1 cellular context compared by ENCODE assay signal in the genomic region with DNA sequence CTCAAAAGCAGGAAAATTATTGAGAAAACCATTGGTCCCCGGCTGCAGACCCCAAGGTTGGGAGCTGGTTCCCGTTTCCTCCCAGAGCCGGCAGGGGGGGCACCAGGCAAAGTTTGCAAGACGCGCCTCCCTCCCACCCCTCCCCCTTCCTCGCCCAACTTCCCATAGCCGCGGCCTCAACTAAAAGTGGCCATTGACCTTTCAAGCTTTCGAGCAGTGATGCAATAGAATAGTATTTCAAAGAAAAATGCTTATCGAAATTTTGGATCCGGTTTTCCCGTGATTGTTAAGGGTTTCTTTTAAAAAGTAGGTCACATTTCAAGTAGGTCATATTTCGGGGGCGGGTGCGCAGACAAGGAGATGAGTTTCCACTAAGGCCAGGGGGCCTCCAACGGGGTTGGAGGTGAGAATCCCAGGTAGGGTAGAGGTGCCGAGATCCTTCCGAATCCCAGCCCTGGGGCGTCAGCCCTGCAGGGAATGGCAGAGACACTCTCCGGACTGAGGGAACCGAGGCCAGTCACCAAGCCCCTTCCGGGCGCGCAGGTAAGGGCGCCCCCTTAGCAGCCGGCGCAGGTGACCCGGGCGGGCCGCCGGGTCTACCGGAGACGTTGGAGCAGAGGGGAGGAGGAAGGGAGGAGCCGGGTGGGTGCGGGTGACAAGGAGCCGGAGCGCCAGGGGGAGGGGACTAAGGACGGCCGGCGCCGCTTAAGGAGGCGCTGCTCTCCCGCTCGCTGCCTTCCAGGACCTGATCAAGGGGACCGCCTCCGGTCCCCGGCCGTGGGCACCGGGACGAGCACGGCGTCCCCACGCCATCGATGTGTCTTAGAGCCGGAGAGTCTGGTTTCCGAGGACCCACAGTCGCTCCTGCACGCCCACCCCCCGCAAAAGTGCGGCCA.
TF ChIP-seq lines count a peak whose summit lies in the region.

No MANE protein-coding gene starts in this region.

TF ChIP-seq in K562, 482 proteins besides CTCF, POLR2A, EP300 and RAD21 (continued from another document and continues in another):
- no peak for TF ChIP-seq HES1 (IDR thresholded peaks at IDR 0.05; ENCODE audit: low read depth)
- TF ChIP-seq, protein P1, sequence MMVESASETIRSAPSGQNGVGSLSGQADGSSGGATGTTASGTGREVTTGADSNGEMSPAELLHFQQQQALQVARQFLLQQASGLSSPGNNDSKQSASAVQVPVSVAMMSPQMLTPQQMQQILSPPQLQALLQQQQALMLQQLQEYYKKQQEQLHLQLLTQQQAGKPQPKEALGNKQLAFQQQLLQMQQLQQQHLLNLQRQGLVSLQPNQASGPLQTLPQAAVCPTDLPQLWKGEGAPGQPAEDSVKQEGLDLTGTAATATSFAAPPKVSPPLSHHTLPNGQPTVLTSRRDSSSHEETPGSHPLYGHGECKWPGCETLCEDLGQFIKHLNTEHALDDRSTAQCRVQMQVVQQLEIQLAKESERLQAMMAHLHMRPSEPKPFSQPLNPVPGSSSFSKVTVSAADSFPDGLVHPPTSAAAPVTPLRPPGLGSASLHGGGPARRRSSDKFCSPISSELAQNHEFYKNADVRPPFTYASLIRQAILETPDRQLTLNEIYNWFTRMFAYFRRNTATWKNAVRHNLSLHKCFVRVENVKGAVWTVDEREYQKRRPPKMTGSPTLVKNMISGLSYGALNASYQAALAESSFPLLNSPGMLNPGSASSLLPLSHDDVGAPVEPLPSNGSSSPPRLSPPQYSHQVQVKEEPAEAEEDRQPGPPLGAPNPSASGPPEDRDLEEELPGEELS (CRISPR knock-in tag; IDR thresholded peaks at IDR 0.05; ENCODE audit: borderline replicate concordance) = no peak
- TF ChIP-seq, protein P2, sequence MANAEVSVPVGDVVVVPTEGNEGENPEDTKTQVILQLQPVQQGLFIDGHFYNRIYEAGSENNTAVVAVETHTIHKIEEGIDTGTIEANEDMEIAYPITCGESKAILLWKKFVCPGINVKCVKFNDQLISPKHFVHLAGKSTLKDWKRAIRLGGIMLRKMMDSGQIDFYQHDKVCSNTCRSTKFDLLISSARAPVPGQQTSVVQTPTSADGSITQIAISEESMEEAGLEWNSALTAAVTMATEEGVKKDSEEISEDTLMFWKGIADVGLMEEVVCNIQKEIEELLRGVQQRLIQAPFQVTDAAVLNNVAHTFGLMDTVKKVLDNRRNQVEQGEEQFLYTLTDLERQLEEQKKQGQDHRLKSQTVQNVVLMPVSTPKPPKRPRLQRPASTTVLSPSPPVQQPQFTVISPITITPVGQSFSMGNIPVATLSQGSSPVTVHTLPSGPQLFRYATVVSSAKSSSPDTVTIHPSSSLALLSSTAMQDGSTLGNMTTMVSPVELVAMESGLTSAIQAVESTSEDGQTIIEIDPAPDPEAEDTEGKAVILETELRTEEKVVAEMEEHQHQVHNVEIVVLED (CRISPR knock-in tag; IDR thresholded peaks at IDR 0.05) = no peak
- TF ChIP-seq GABPB2 (CRISPR knock-in tag; conservative IDR thresholded peaks at IDR 0.05) = no peak
- peak; percentile 25; the same call in 1 of the 2 replicates for TF ChIP-seq TCF3 (CRISPR knock-in tag; IDR thresholded peaks at IDR 0.05)
- no peak for TF ChIP-seq KHSRP (IDR thresholded peaks at IDR 0.05)
- TF ChIP-seq, protein P3, sequence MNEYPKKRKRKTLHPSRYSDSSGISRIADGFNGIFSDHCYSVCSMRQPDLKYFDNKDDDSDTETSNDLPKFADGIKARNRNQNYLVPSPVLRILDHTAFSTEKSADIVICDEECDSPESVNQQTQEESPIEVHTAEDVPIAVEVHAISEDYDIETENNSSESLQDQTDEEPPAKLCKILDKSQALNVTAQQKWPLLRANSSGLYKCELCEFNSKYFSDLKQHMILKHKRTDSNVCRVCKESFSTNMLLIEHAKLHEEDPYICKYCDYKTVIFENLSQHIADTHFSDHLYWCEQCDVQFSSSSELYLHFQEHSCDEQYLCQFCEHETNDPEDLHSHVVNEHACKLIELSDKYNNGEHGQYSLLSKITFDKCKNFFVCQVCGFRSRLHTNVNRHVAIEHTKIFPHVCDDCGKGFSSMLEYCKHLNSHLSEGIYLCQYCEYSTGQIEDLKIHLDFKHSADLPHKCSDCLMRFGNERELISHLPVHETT (CRISPR knock-in tag; conservative IDR thresholded peaks at IDR 0.05 in 1 of 2, IDR thresholded peaks at IDR 0.05 in 1 of 2) = 0 out of 4 replicates have a peak, but pooled peaks of 1 of the 2 experiments have one; percentile 71
- TF ChIP-seq SMARCC2 (IDR thresholded peaks at IDR 0.05; ENCODE audit: low read depth) = no peak
- no peak for TF ChIP-seq NFATC3 (IDR thresholded peaks at IDR 0.05)
- TF ChIP-seq ZNF444 (CRISPR knock-in tag; IDR thresholded peaks at IDR 0.05) = 0 out of 2 replicates have a peak, but pooled peaks have one; percentile 28
- TF ChIP-seq ZNF655 (CRISPR knock-in tag; IDR thresholded peaks at IDR 0.05) = no peak
- no peak; the same call in 1 of the 2 replicates for TF ChIP-seq ZC3H4 (CRISPR knock-in tag; IDR thresholded peaks at IDR 0.05; ENCODE audit: borderline replicate concordance)
- TF ChIP-seq U2AF2 (optimal IDR thresholded peaks at IDR 0.05; ENCODE audit: low read depth, low read length) = no peak
- TF ChIP-seq FIP1L1 (IDR thresholded peaks at IDR 0.05; ENCODE audit: low read depth, low read length, poor library complexity, severe bottlenecking) = no peak
- no peak for TF ChIP-seq ZNF609 (CRISPR knock-in tag; IDR thresholded peaks at IDR 0.05; ENCODE audit: borderline replicate concordance)
- TF ChIP-seq TGIF2 (CRISPR knock-in tag; IDR thresholded peaks at IDR 0.05) = no peak
- TF ChIP-seq ZFP36 (IDR thresholded peaks at IDR 0.05; ENCODE audit: low read depth, low read length, partially characterized antibody) = no peak
- TF ChIP-seq, protein P4, sequence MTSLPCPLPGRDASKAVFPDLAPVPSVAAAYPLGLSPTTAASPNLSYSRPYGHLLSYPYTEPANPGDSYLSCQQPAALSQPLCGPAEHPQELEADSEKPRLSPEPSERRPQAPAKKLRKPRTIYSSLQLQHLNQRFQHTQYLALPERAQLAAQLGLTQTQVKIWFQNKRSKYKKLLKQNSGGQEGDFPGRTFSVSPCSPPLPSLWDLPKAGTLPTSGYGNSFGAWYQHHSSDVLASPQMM (CRISPR knock-in tag; IDR thresholded peaks at IDR 0.05) = no peak
- TF ChIP-seq GTF2E2 (tag; IDR thresholded peaks at IDR 0.05) = peak; percentile 17; the same call in 1 of the 2 replicates
- TF ChIP-seq, protein P5, sequence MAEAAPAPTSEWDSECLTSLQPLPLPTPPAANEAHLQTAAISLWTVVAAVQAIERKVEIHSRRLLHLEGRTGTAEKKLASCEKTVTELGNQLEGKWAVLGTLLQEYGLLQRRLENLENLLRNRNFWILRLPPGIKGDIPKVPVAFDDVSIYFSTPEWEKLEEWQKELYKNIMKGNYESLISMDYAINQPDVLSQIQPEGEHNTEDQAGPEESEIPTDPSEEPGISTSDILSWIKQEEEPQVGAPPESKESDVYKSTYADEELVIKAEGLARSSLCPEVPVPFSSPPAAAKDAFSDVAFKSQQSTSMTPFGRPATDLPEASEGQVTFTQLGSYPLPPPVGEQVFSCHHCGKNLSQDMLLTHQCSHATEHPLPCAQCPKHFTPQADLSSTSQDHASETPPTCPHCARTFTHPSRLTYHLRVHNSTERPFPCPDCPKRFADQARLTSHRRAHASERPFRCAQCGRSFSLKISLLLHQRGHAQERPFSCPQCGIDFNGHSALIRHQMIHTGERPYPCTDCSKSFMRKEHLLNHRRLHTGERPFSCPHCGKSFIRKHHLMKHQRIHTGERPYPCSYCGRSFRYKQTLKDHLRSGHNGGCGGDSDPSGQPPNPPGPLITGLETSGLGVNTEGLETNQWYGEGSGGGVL (CRISPR knock-in tag; IDR thresholded peaks at IDR 0.05) = no peak
- no peak for TF ChIP-seq ZNF347 (CRISPR knock-in tag; IDR thresholded peaks at IDR 0.05; ENCODE audit: low read depth)
- no peak for TF ChIP-seq ZNF121 (CRISPR knock-in tag; conservative IDR thresholded peaks at IDR 0.05)
- TF ChIP-seq ZBTB49 (CRISPR knock-in tag; IDR thresholded peaks at IDR 0.05; ENCODE audit: borderline replicate concordance) = no peak
- TF ChIP-seq, protein P6, sequence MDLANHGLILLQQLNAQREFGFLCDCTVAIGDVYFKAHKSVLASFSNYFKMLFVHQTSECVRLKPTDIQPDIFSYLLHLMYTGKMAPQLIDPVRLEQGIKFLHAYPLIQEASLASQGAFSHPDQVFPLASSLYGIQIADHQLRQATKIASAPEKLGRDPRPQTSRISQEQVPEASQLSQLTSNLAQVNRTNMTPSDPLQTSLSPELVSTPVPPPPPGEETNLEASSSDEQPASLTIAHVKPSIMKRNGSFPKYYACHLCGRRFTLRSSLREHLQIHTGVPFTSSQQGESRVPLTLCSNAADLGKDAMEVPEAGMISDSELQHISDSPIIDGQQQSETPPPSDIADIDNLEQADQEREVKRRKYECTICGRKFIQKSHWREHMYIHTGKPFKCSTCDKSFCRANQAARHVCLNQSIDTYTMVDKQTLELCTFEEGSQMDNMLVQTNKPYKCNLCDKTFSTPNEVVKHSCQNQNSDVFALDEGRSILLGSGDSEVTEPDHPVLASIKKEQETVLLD (IDR thresholded peaks at IDR 0.05) = no peak; the same call in 1 of the 2 replicates
- no peak; the same call in 1 of the 2 replicates for TF ChIP-seq MECOM (CRISPR knock-in tag; IDR thresholded peaks at IDR 0.05)
- no peak for TF ChIP-seq FOXA1 (IDR thresholded peaks at IDR 0.05; ENCODE audit: borderline replicate concordance)
- TF ChIP-seq KAT8 (IDR thresholded peaks at IDR 0.05; ENCODE audit: low read depth) = no peak
- TF ChIP-seq TRIM25 (IDR thresholded peaks at IDR 0.05; ENCODE audit: borderline replicate concordance) = no peak
